ENCODE assay signal across 12 cellular contexts in the genomic region with DNA sequence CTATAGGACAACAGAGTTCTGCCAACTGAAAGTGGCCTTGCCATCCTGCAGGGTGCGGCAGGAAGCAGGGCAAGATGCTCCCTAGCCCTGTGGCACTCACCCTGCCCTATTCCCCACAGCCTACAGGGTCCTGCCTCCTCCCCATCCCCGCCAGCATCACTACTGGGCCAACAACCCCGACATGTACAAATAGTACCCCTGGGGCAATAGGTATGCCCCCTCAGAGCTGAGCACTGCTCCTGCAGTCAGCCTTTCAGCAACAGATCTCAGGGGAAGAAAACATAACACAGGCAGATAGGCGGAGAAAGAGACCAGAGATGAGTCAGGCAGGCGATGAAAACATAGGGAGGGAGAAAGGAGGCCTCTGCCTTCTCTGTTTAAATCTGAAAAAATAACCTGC.
A peak's percentile ranks its signal among the peaks of the same experiment; 100 is the strongest.
DNase-seq lines count a peak whose midpoint lies in the region; ATAC-seq, FAIRE-seq and TF ChIP-seq lines count a peak whose summit lies in the region.
"Had no signal": no experiment of that assay in that cellular context is flagged by ENCODE, and none has a peak within 500 bp of the region (broad histone marks: within the 10 kb centered on the region; RNA-seq: fewer than 3 reads in every experiment).

No MANE protein-coding gene starts in this region.

- H3K27ac Mint-ChIP-seq in HFFc6: peak overlapping the region; percentile 91
- H3K27ac Mint-ChIP-seq: activated T-helper 1 cell treated with anti-CD3 and anti-CD28 coated beads, Interleukin-12 subunit alpha, Interleukin-12 subunit beta, Interleukin-2, Interleukin-4 antibody, amounts not matched to agents 30 ng/mL and 10 ng/mL and 1 ng/mL, durations not matched to agents 14 hours and 24 hours and 36 hours; T-helper 1 cell treated with Interleukin-12 subunit alpha and Interleukin-12 subunit beta and Interleukin-4 antibody, amounts not matched to agents 30 μg/mL and 1 μg/mL, for 36 hours had no signal

- no peak for ATAC-seq in HG03095 (IDR thresholded peaks at IDR 0.05; ENCODE audit: unreplicated experiment)
- ATAC-seq: naive thymus-derived CD4-positive, alpha-beta T cell had no signal

- H3K27me3 Mint-ChIP-seq in HFFc6 (ENCODE audit: insufficient read depth): peaks cover 3% of the 10 kb centered on the region; the same call in 1 of the 2 replicates
- H3K27me3 Mint-ChIP-seq: naive thymus-derived CD4-positive, alpha-beta T cell had no signal

- H3K4me1 Mint-ChIP-seq in HFFc6 (ENCODE audit: low read depth): peaks cover 56% of the 10 kb centered on the region

- DNase-seq in HFFc6 (peak; percentile 56), caudate nucleus (lab: John Stamatoyannopoulos, UW) (peak in 2 of 61 donors; percentile 18 to 36), kidney glomerular epithelial cell (lab: John Stamatoyannopoulos, UW) (peak; percentile 44), NCI-H526 (lab: John Stamatoyannopoulos, UW) (no peak), DMS53 (lab: John Stamatoyannopoulos, UW) (no peak), COLO668 (lab: John Stamatoyannopoulos, UW; ENCODE audit: unreplicated experiment) (no peak)
- DNase-seq: Calu3; naive thymus-derived CD4-positive, alpha-beta T cell had no signal

- H3K4me3 Mint-ChIP-seq in HFFc6: peak overlapping the region; percentile 64
- H3K4me3 Mint-ChIP-seq: activated T-helper 1 cell treated with anti-CD3 and anti-CD28 coated beads, Interleukin-12 subunit alpha, Interleukin-12 subunit beta, Interleukin-2, Interleukin-4 antibody, amounts not matched to agents 30 ng/mL and 10 ng/mL and 1 ng/mL, durations not matched to agents 14 hours and 24 hours and 36 hours; naive thymus-derived CD4-positive, alpha-beta T cell; T-helper 1 cell treated with Interleukin-12 subunit alpha and Interleukin-12 subunit beta and Interleukin-4 antibody, amounts not matched to agents 30 μg/mL and 1 μg/mL, for 36 hours had no signal

- H3K9me3 Mint-ChIP-seq in HFFc6: peaks cover 7% of the 10 kb centered on the region

- peak overlapping the region; percentile 53 for H3K27ac ChIP-seq in caudate nucleus (ENCODE audit: low read depth, low read length)

- TF ChIP-seq CTCF in HFFc6 (IDR thresholded peaks at IDR 0.05): no peak; the same call in 1 of the 2 replicates

- H3K36me3 Mint-ChIP-seq in HFFc6 (ENCODE audit: low read depth): peaks cover 10% of the 10 kb centered on the region

- peak; percentile 75 for FAIRE-seq in A204.1 (lab: Jason Lieb, UNC)

Comparison
In these comparisons a context has a peak if more than half of its experiments do, and no peak if none do; other contexts are left out.
1. DNase-seq: peak in HFFc6 (single experiment) and kidney glomerular epithelial cell (single experiment); none in NCI-H526 (0 of 2), DMS53 (single experiment) and COLO668 (single experiment).